In genomic region chr22:19890502-19891349, GRCh38 we compare ENCODE assay signal across 9 cellular contexts. TPM values are rescaled to one million over a fixed set of nuclear protein-coding genes. Genes with fewer than 3 reads are reported as not detected.
DNase-seq lines count a peak whose midpoint lies in the region; ATAC-seq, FAIRE-seq and TF ChIP-seq lines count a peak whose summit lies in the region.
"Had no signal": no experiment of that assay in that cellular context is flagged by ENCODE, and none has a peak within 500 bp of the region (broad histone marks: within the 10 kb centered on the region; RNA-seq: fewer than 3 reads in every experiment).

No MANE protein-coding gene starts in this region.

- no peak; a peak in 1 of 6 replicates for TF ChIP-seq CTCF in K562 (IDR thresholded peaks at IDR 0.05 in 2 of 3, conservative IDR thresholded peaks at IDR 0.05 in 1 of 3; ENCODE audit: insufficient read depth in 2 of 3, low read depth in 1 of 3, low read length in 3 of 3)

- H3K27me3 ChIP-seq in K562 (ENCODE audit: control insufficient read depth in 2 of 2, insufficient read depth in 2 of 2, low read length in 2 of 2) = no peaks in the 10 kb centered on the region
- H3K27me3 ChIP-seq in trophoblast cell (ENCODE audit: insufficient read depth, low read length) = no peaks in the 10 kb centered on the region

- peaks cover 54% of the 10 kb centered on the region for H3K79me1 ChIP-seq in trophoblast cell (ENCODE audit: low read length)

- H3K4me3 ChIP-seq in K562 (no peak overlapping the region), trophoblast cell (ENCODE audit: low read depth, low read length) (no peak overlapping the region)
- H3K4me3 ChIP-seq: coronary artery had no signal

- no peak for TF ChIP-seq EP300 in K562 (IDR thresholded peaks at IDR 0.05; ENCODE audit: low read length)

- WGBS in K562 (ENCODE audit: insufficient coverage, low coverage, missing lambda C conversion rate) = 68% methylated on average over 20 of the region's 20 CpGs
- no CpG with 5 or more reads among the region's 20 CpGs for WGBS in trophoblast cell (ENCODE audit: extremely low coverage, insufficient coverage, insufficient read length)

- FAIRE-seq in K562 (lab: Jason Lieb, UNC) = no peak

- H2AK5ac ChIP-seq in trophoblast cell (ENCODE audit: low read length) = peak overlapping the region; percentile 96

- peak overlapping the region; percentile 49 for H4K8ac ChIP-seq in trophoblast cell (ENCODE audit: low read depth, low read length)

- H3K9me3 ChIP-seq in KOPT-K1 (ENCODE audit: insufficient read depth, low read length, poor library complexity, severe bottlenecking) (no peaks in the 10 kb centered on the region), K562 (replicated peaks; ENCODE audit: control insufficient read depth, insufficient read depth, low read depth, low read length) (no peaks in the 10 kb centered on the region), trophoblast cell (ENCODE audit: insufficient read depth, low read depth, low read length) (no peaks in the 10 kb centered on the region)

- H2BK120ac ChIP-seq in trophoblast cell (ENCODE audit: insufficient read depth, low read length, poor library complexity) = peak overlapping the region; percentile 92

- peaks cover 12% of the 10 kb centered on the region for H3K9me1 ChIP-seq in K562 (ENCODE audit: control insufficient read depth, insufficient read depth, low read length)

- peak overlapping the region; percentile 56 for H3K4ac ChIP-seq in trophoblast cell (ENCODE audit: low read depth, low read length)

- H3K36me3 Mint-ChIP-seq in T-helper 2 cell treated with Interferon-gamma antibody and Interleukin-4, amounts not matched to agents 5 μg/mL and 100 μg/mL, for 36 hours (ENCODE audit: low read depth) = no peaks in the 10 kb centered on the region

- peak overlapping the region; percentile 93 for H2BK5ac ChIP-seq in trophoblast cell (ENCODE audit: low read depth, low read length, poor library complexity)

- H3K23ac ChIP-seq in trophoblast cell (ENCODE audit: low read length) = no peak overlapping the region

- in situ Hi-C loops in K562 (cut with MboI) = no loop called here

- POLR2A ChIA-PET in K562 (lab: Yijun Ruan, JAX) = interaction anchor here (0.6 to 11.1 kb wide), 18 partner anchors 10 to 1979 kb away, joined by 3 to 141 read pairs (median 4); no protein-coding TSS in a partner anchor

- no peak overlapping the region for H4K12ac ChIP-seq in trophoblast cell (ENCODE audit: low read depth, low read length)

- peak overlapping the region; percentile 71 for H3K14ac ChIP-seq in trophoblast cell (ENCODE audit: low read length)

- DNase-seq in T-helper 2 cell treated with Interferon-gamma antibody and Interleukin-4, amounts not matched to agents 5 μg/mL and 100 μg/mL, for 36 hours (ENCODE audit: low spot score) = no peak
- no peak for DNase-seq in T-helper 2 cell
- no peak for DNase-seq in K562 (ENCODE audit: extremely low read depth in 1 of 4, low spot score in 3 of 4)
- peak; percentile 45 to 66 for DNase-seq in trophoblast cell
- no peak for DNase-seq in cerebellum (ENCODE audit: low spot score)

- H3K36me3 ChIP-seq in KOPT-K1 (ENCODE audit: insufficient read depth, low read length) = no peaks in the 10 kb centered on the region
- peaks cover 13% of the 10 kb centered on the region; the same call in 1 of the 3 replicates for H3K36me3 ChIP-seq in K562 (ENCODE audit: control insufficient read depth, insufficient read depth, low read length)
- H3K36me3 ChIP-seq in trophoblast cell (ENCODE audit: control insufficient read depth in 1 of 2, insufficient read depth in 2 of 2, low read length in 2 of 2) = no peaks in the 10 kb centered on the region

- H3K79me2 ChIP-seq in K562 (ENCODE audit: control insufficient read depth, insufficient read depth, low read length) = no peaks in the 10 kb centered on the region
- peaks cover 17% of the 10 kb centered on the region for H3K79me2 ChIP-seq in trophoblast cell (ENCODE audit: control insufficient read depth, insufficient read depth, low read length, poor library complexity)

- H3K18ac ChIP-seq in trophoblast cell (ENCODE audit: low read length) = peak overlapping the region; percentile 44

- H3K4me2 ChIP-seq in K562 (ENCODE audit: insufficient read depth, low read length) (peak overlapping the region; percentile 49), trophoblast cell (ENCODE audit: low read length) (no peak overlapping the region)

- no peaks in the 10 kb centered on the region for H3K9me3 Mint-ChIP-seq in T-helper 2 cell treated with Interferon-gamma antibody and Interleukin-4, amounts not matched to agents 5 μg/mL and 100 μg/mL, for 36 hours

- CTCF ChIA-PET in K562 (lab: Yijun Ruan, JAX; ENCODE audit: low intra/inter-chr PET ratio) = no interaction called here

- peaks cover 44% of the 10 kb centered on the region for H3K4me1 Mint-ChIP-seq in T-helper 2 cell treated with Interferon-gamma antibody and Interleukin-4, amounts not matched to agents 5 μg/mL and 100 μg/mL, for 36 hours (ENCODE audit: low read depth)

- H4K20me1 ChIP-seq in K562 (replicated peaks; ENCODE audit: control insufficient read depth, insufficient read depth, low read length) = peaks cover 31% of the 10 kb centered on the region

- H4K91ac ChIP-seq in trophoblast cell (ENCODE audit: low read depth, low read length) = peak overlapping the region; percentile 98

- no peaks in the 10 kb centered on the region for H3K27me3 Mint-ChIP-seq in T-helper 2 cell treated with Interferon-gamma antibody and Interleukin-4, amounts not matched to agents 5 μg/mL and 100 μg/mL, for 36 hours (ENCODE audit: low read depth)

- intact Hi-C loops in K562 (cut with micrococcal nuclease) = loop anchor here (5.0 kb wide), 2 partner anchors 133 to 158 kb away; no protein-coding TSS in a partner anchor

- H3K27ac Mint-ChIP-seq in T-helper 2 cell treated with Interferon-gamma antibody and Interleukin-4, amounts not matched to agents 5 μg/mL and 100 μg/mL, for 36 hours = peak overlapping the region; percentile 86

- TF ChIP-seq RAD21 in K562 (CRISPR knock-in tag; conservative IDR thresholded peaks at IDR 0.05 in 1 of 2, IDR thresholded peaks at IDR 0.05 in 1 of 2) = no peak

- H2AFZ ChIP-seq in K562 (ENCODE audit: low read depth, low read length) (no peak overlapping the region), trophoblast cell (ENCODE audit: insufficient read depth, low read length, poor library complexity) (peak overlapping the region; percentile 20)

- ATAC-seq in K562 = no peak; the same call in 2 of the 3 replicates
- no peak for ATAC-seq in HG02970 (IDR thresholded peaks at IDR 0.05; ENCODE audit: low FRiP score, unreplicated experiment)
- no peak for ATAC-seq in HG03108 (IDR thresholded peaks at IDR 0.05; ENCODE audit: unreplicated experiment)

- peak overlapping the region; percentile 85 for H2BK12ac ChIP-seq in trophoblast cell (ENCODE audit: low read length)

- H3K9ac ChIP-seq in K562 (ENCODE audit: insufficient read depth in 1 of 2, low read depth in 2 of 2, low read length in 2 of 2) (peak overlapping the region; percentile 1 to 77; a peak in 3 of 4 replicates), trophoblast cell (ENCODE audit: low read length) (no peak overlapping the region)

- H3K4me1 ChIP-seq in K562 (replicated peaks in 1 of 2; ENCODE audit: control insufficient read depth in 2 of 2, insufficient read depth in 2 of 2, low read length in 2 of 2) = peaks cover 24 to 68% of the 10 kb centered on the region in 2 experiments
- H3K4me1 ChIP-seq in trophoblast cell (ENCODE audit: control insufficient read depth in 1 of 2, insufficient read depth in 2 of 2, low read length in 2 of 2) = peaks cover 36 to 47% of the 10 kb centered on the region in 2 experiments

- H3K27ac ChIP-seq in KOPT-K1 (ENCODE audit: low read depth, low read length, poor library complexity, severe bottlenecking) = peak overlapping the region; percentile 98
- peak overlapping the region; percentile 1; the same call in 1 of the 3 replicates for H3K27ac ChIP-seq in K562 (ENCODE audit: extremely low read depth, low read depth, low read length)
- H3K27ac ChIP-seq in trophoblast cell (ENCODE audit: low read depth, low read length) = peak overlapping the region; percentile 59
- H3K27ac ChIP-seq: coronary artery had no signal

- TF ChIP-seq POLR2A in K562 (conservative IDR thresholded peaks at IDR 0.05) = no peak

- no TSS peak for BruUV-seq in K562 (replicated peaks; lab: Mats Ljungman, UMichigan)

- H3K4me3 Mint-ChIP-seq in T-helper 2 cell treated with Interferon-gamma antibody and Interleukin-4, amounts not matched to agents 5 μg/mL and 100 μg/mL, for 36 hours = peak overlapping the region; percentile 80

RNA-seq across cellular contexts. Expression of gene GNB1L, which starts 36.1 kb away (rescaled TPM):
- 5.3 and 21.3 TPM in 2 replicates for total RNA-seq in K562 (2011; cell fraction: chromatin; rRNA removed; ENCODE audit: low replicate concordance)
- total RNA-seq in K562 (2011; cell fraction: nucleolus; rRNA removed) = 21.8 and 25.5 TPM in 2 replicates
- total RNA-seq in K562 (2011; cell fraction: nucleoplasm; rRNA removed) = 7.3 and 7.8 TPM in 2 replicates
- 48.9 and 69.1 TPM in 2 replicates for total RNA-seq in K562 (2014; rRNA removed)
- total RNA-seq in K562 (2014; rRNA removed; fragmentation: Illumina TruSeq; extraction: Trizol) = 0.57 and 0.84 TPM in 2 replicates
- 17.8 and 20.6 TPM in 2 replicates for total RNA-seq in K562 (2015; rRNA removed; fragmentation: Illumina TruSeq; extraction: Trizol)
- 50.5 and 55.3 TPM in 2 replicates for total RNA-seq in K562 (2021)
- polyA plus RNA-seq in K562 (2011; rRNA removed) = 10.2 and 35.0 TPM in 2 replicates
- polyA plus RNA-seq in K562 (2011; cell fraction: cytosol; rRNA removed) = 37.2 and 43.8 TPM in 2 replicates
- polyA plus RNA-seq in K562 (2011; cell fraction: nucleus; rRNA removed) = 33.2 and 43.3 TPM in 2 replicates
- 42.2 and 62.2 TPM in 2 replicates for polyA plus RNA-seq in K562 (2012)
- polyA plus RNA-seq in K562 (2014; fragmentation: Illumina TruSeq; extraction: Trizol) = 1.9 and 18.0 TPM in 2 replicates
- polyA plus RNA-seq in K562 (2014; fragmentation: Nextera tagmentation; extraction: Ambion mirVana) = 1 to 10 TPM in 1 of 2 experiments, under 1 TPM in 1; 0.56 to 3.5 TPM
- 40.7 and 41.3 TPM in 2 replicates for polyA plus RNA-seq in K562 (2014; rRNA removed)
- 2.8 and 3.7 TPM in 2 replicates for polyA minus RNA-seq in K562 (2011; rRNA and poly(A)+ RNA removed)
- 13.2 and 33.0 TPM in 2 replicates for polyA minus RNA-seq in K562 (2011; cell fraction: cytosol; rRNA and poly(A)+ RNA removed)
- 12.0 and 14.3 TPM in 2 replicates for polyA minus RNA-seq in K562 (2011; cell fraction: nucleus; rRNA and poly(A)+ RNA removed)
- polyA plus RNA-seq in trophoblast cell (2013) = 10.4 and 11.5 TPM in 2 replicates
- 4.9 TPM for total RNA-seq in cerebellum

RNA-seq across cellular contexts. Expression of gene RTL10, which starts 36.1 kb away (rescaled TPM):
- total RNA-seq in K562 (2011; cell fraction: chromatin; rRNA removed; ENCODE audit: low replicate concordance) = 82.4 and 192 TPM in 2 replicates
- 134 and 166 TPM in 2 replicates for total RNA-seq in K562 (2011; cell fraction: nucleolus; rRNA removed)
- total RNA-seq in K562 (2011; cell fraction: nucleoplasm; rRNA removed) = 107 and 110 TPM in 2 replicates
- total RNA-seq in K562 (2014; rRNA removed) (32.5 and 42.0 TPM in 2 replicates), K562 (2014; rRNA removed; fragmentation: Illumina TruSeq; extraction: Trizol) (16.3 and 19.8 TPM in 2 replicates), K562 (2015; rRNA removed; fragmentation: Illumina TruSeq; extraction: Trizol) (26.2 and 28.8 TPM in 2 replicates), K562 (2021) (75.4 and 75.5 TPM in 2 replicates), cerebellum (17.5 TPM)
- polyA plus RNA-seq in K562 (2011; rRNA removed) (32.7 and 82.6 TPM in 2 replicates), K562 (2014; fragmentation: Illumina TruSeq; extraction: Trizol) (39.2 and 40.1 TPM in 2 replicates), K562 (2014; fragmentation: Nextera tagmentation; extraction: Ambion mirVana) (10 to 100 TPM; 23.6 to 33.7 TPM), K562 (2014; rRNA removed) (28.2 and 31.2 TPM in 2 replicates)
- polyA plus RNA-seq in K562 (2011; cell fraction: cytosol; rRNA removed) = 68.8 and 74.9 TPM in 2 replicates
- 124 and 157 TPM in 2 replicates for polyA plus RNA-seq in K562 (2011; cell fraction: nucleus; rRNA removed)
- polyA plus RNA-seq in K562 (2012) = 40.3 and 56.9 TPM in 2 replicates
- polyA minus RNA-seq in K562 (2011; rRNA and poly(A)+ RNA removed) = 49.5 and 66.5 TPM in 2 replicates
- 31.7 and 46.0 TPM in 2 replicates for polyA minus RNA-seq in K562 (2011; cell fraction: cytosol; rRNA and poly(A)+ RNA removed)
- polyA minus RNA-seq in K562 (2011; cell fraction: nucleus; rRNA and poly(A)+ RNA removed) = 42.7 and 85.4 TPM in 2 replicates
- 10.8 and 11.6 TPM in 2 replicates for polyA plus RNA-seq in trophoblast cell (2013)

RNA-seq across cellular contexts. Expression of gene COMT, which starts 50.8 kb away (rescaled TPM):
- total RNA-seq in K562 (2011; cell fraction: chromatin; rRNA removed; ENCODE audit: low replicate concordance) = 125 and 360 TPM in 2 replicates
- total RNA-seq in K562 (2011; cell fraction: nucleolus; rRNA removed) = 500 and 649 TPM in 2 replicates
- total RNA-seq in K562 (2011; cell fraction: nucleoplasm; rRNA removed) = 301 and 358 TPM in 2 replicates
- total RNA-seq in K562 (2014; rRNA removed) (334 and 497 TPM in 2 replicates), K562 (2014; rRNA removed; fragmentation: Illumina TruSeq; extraction: Trizol) (29.4 and 46.3 TPM in 2 replicates), K562 (2015; rRNA removed; fragmentation: Illumina TruSeq; extraction: Trizol) (155 and 156 TPM in 2 replicates), K562 (2021) (348 and 351 TPM in 2 replicates), cerebellum (39.5 TPM)
- polyA plus RNA-seq in K562 (2011; rRNA removed) (185 and 498 TPM in 2 replicates), K562 (2014; fragmentation: Illumina TruSeq; extraction: Trizol) (108 and 305 TPM in 2 replicates), K562 (2014; fragmentation: Nextera tagmentation; extraction: Ambion mirVana) (10 to 100 TPM; 12.5 to 39.6 TPM), K562 (2014; rRNA removed) (263 and 317 TPM in 2 replicates)
- polyA plus RNA-seq in K562 (2011; cell fraction: cytosol; rRNA removed) = 652 and 657 TPM in 2 replicates
- 321 and 432 TPM in 2 replicates for polyA plus RNA-seq in K562 (2011; cell fraction: nucleus; rRNA removed)
- 279 and 699 TPM in 2 replicates for polyA plus RNA-seq in K562 (2012)
- 92.9 and 123 TPM in 2 replicates for polyA minus RNA-seq in K562 (2011; rRNA and poly(A)+ RNA removed)
- 148 and 344 TPM in 2 replicates for polyA minus RNA-seq in K562 (2011; cell fraction: cytosol; rRNA and poly(A)+ RNA removed)
- 63.8 and 154 TPM in 2 replicates for polyA minus RNA-seq in K562 (2011; cell fraction: nucleus; rRNA and poly(A)+ RNA removed)
- 16.0 and 18.0 TPM in 2 replicates for polyA plus RNA-seq in trophoblast cell (2013)

RNA-seq across cellular contexts. Expression of gene TXNRD2, which starts 50.9 kb away (rescaled TPM):
- 156 and 367 TPM in 2 replicates for total RNA-seq in K562 (2011; cell fraction: chromatin; rRNA removed; ENCODE audit: low replicate concordance)
- total RNA-seq in K562 (2011; cell fraction: nucleolus; rRNA removed) = 176 and 216 TPM in 2 replicates
- total RNA-seq in K562 (2011; cell fraction: nucleoplasm; rRNA removed) = 160 and 165 TPM in 2 replicates
- total RNA-seq in K562 (2014; rRNA removed) = 49.4 and 60.7 TPM in 2 replicates
- total RNA-seq in K562 (2014; rRNA removed; fragmentation: Illumina TruSeq; extraction: Trizol) = 25.1 and 32.6 TPM in 2 replicates
- 45.9 and 50.4 TPM in 2 replicates for total RNA-seq in K562 (2015; rRNA removed; fragmentation: Illumina TruSeq; extraction: Trizol)
- total RNA-seq in K562 (2021) = 78.2 and 80.2 TPM in 2 replicates
- polyA plus RNA-seq in K562 (2011; rRNA removed) = 50.2 and 93.6 TPM in 2 replicates
- polyA plus RNA-seq in K562 (2011; cell fraction: cytosol; rRNA removed) = 84.2 and 98.0 TPM in 2 replicates
- 148 and 181 TPM in 2 replicates for polyA plus RNA-seq in K562 (2011; cell fraction: nucleus; rRNA removed)
- polyA plus RNA-seq in K562 (2012) = 83.1 and 83.5 TPM in 2 replicates
- polyA plus RNA-seq in K562 (2014; fragmentation: Illumina TruSeq; extraction: Trizol) = 45.0 and 66.1 TPM in 2 replicates
- 1 to 10 TPM; 3.3 to 4.4 TPM for polyA plus RNA-seq in K562 (2014; fragmentation: Nextera tagmentation; extraction: Ambion mirVana)
- polyA plus RNA-seq in K562 (2014; rRNA removed) = 52.5 and 57.0 TPM in 2 replicates
- 44.4 and 47.5 TPM in 2 replicates for polyA minus RNA-seq in K562 (2011; rRNA and poly(A)+ RNA removed)
- polyA minus RNA-seq in K562 (2011; cell fraction: cytosol; rRNA and poly(A)+ RNA removed) = 55.3 and 75.6 TPM in 2 replicates
- 57.4 and 103 TPM in 2 replicates for polyA minus RNA-seq in K562 (2011; cell fraction: nucleus; rRNA and poly(A)+ RNA removed)
- polyA plus RNA-seq in trophoblast cell (2013) = 2.2 and 2.6 TPM in 2 replicates
- 9.5 TPM for total RNA-seq in cerebellum

Comparison
In these comparisons a context has a peak if more than half of its experiments do, and no peak if none do; other contexts are left out.
1. DNase-seq: peak in trophoblast cell (2 of 2); none in T-helper 2 cell treated with Interferon-gamma antibody and Interleukin-4, amounts not matched to agents 5 μg/mL and 100 μg/mL, for 36 hours (single experiment), T-helper 2 cell (0 of 5), K562 (0 of 4) and cerebellum (single experiment).
2. H3K27ac ChIP-seq: peak in every context shown above with its lines; median percentile 98 in KOPT-K1; 59 in trophoblast cell; 1 in K562.